ENCODE assay signal across 8 cellular contexts in genomic region chr17:42760652-42761581, GRCh38. TPM values are rescaled to one million over a fixed set of nuclear protein-coding genes. Genes with fewer than 3 reads are reported as not detected.
DNase-seq lines count a peak whose midpoint lies in the region; ATAC-seq and TF ChIP-seq lines count a peak whose summit lies in the region.

A gene with protein sequence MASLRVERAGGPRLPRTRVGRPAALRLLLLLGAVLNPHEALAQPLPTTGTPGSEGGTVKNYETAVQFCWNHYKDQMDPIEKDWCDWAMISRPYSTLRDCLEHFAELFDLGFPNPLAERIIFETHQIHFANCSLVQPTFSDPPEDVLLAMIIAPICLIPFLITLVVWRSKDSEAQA (plus strand): TSS chr17:42761227. CDS start chr17:42761262, 35 bp downstream.

- intact Hi-C loops in dorsolateral prefrontal cortex (cut with DNase I): loop anchor here in 1 of 2 donors (5.0 kb wide), 1 partner anchor 184 kb away; the partner anchor contains the start of gene PSMC3IP
- intact Hi-C loops in tibial artery (cut with DNase I; ENCODE audit: low total_unique reads): loop anchor here (5.0 to 10.0 kb wide), 2 partner anchors 44 to 176 kb away; no protein-coding TSS in a partner anchor

- ATAC-seq in GM21717 (IDR thresholded peaks at IDR 0.05; ENCODE audit: unreplicated experiment): no peak
- ATAC-seq in HG03159 (IDR thresholded peaks at IDR 0.05; ENCODE audit: unreplicated experiment): no peak

- H3K9me3 ChIP-seq in tibial artery: no peaks in the 10 kb centered on the region

- H3K27me3 ChIP-seq in dorsolateral prefrontal cortex (peaks cover 0 to 21% (median 0%) of the 10 kb centered on the region in 45 donors), tibial artery (peaks cover 0 to 42% of the 10 kb centered on the region in 2 donors)

- H3K27ac ChIP-seq in dorsolateral prefrontal cortex: peak within 1 kb of the TSS in 43 of 59 donors; percentile 2 to 77 (median 47)
- peak within 1 kb of the TSS; percentile 17 to 45 for H3K27ac ChIP-seq in tibial artery

- H3K4me1 ChIP-seq in tibial artery: peaks cover 4 to 18% (median 14%) of the 10 kb centered on the region in 4 donors

- DNase-seq in ELF-1 (ENCODE audit: low read depth, low spot score) (peak; percentile 43), NCI-H2171 (lab: John Stamatoyannopoulos, UW) (peak; percentile 58), dorsolateral prefrontal cortex (no peak), lung microvascular endothelial cell (ENCODE audit: low read depth in 2 of 2) (peak; percentile 28 to 31), tibial artery (no peak)
- no peak for DNase-seq in stimulated activated CD4-positive, alpha-beta T cell treated with anti-CD3 and anti-CD28 coated beads, Interleukin-1b, Interleukin-23, amount 100 ng/mL, for 48 hours

- H3K4me3 ChIP-seq in dorsolateral prefrontal cortex: peak within 1 kb of the TSS; percentile 39 to 72 (median 57)
- peak within 1 kb of the TSS; percentile 47 to 58 for H3K4me3 ChIP-seq in tibial artery

- H3K36me3 ChIP-seq in tibial artery: no peaks in the 10 kb centered on the region

- TF ChIP-seq CTCF in dorsolateral prefrontal cortex (IDR thresholded peaks at IDR 0.05 in 54 of 56, conservative IDR thresholded peaks at IDR 0.05 in 2 of 56; ENCODE audit: low read depth in 1 of 56, partially characterized antibody in 56 of 56): peak in 1 of 56 donors; percentile 10
- no peak for TF ChIP-seq CTCF in tibial artery (IDR thresholded peaks at IDR 0.05)

RNA-seq across cellular contexts. Expression of the gene that starts here (rescaled TPM):
- 10 to 100 TPM in 80 of 120 experiments, 1 to 10 TPM in 40; 2.8 to 31.2 (median 12.5) TPM for total RNA-seq in dorsolateral prefrontal cortex
- total RNA-seq in lung microvascular endothelial cell: 12.9 and 36.3 TPM in 2 replicates

Comparison
In these comparisons a context has a peak if more than half of its experiments do, and no peak if none do; other contexts are left out.
1. DNase-seq: peak in ELF-1 (single experiment), NCI-H2171 (single experiment) and lung microvascular endothelial cell (2 of 2); none in dorsolateral prefrontal cortex (0 of 10), tibial artery (0 of 2) and stimulated activated CD4-positive, alpha-beta T cell treated with anti-CD3 and anti-CD28 coated beads, Interleukin-1b, Interleukin-23, amount 100 ng/mL, for 48 hours (single experiment).